ENCODE assay signal across 1 cellular context in the genomic region with DNA sequence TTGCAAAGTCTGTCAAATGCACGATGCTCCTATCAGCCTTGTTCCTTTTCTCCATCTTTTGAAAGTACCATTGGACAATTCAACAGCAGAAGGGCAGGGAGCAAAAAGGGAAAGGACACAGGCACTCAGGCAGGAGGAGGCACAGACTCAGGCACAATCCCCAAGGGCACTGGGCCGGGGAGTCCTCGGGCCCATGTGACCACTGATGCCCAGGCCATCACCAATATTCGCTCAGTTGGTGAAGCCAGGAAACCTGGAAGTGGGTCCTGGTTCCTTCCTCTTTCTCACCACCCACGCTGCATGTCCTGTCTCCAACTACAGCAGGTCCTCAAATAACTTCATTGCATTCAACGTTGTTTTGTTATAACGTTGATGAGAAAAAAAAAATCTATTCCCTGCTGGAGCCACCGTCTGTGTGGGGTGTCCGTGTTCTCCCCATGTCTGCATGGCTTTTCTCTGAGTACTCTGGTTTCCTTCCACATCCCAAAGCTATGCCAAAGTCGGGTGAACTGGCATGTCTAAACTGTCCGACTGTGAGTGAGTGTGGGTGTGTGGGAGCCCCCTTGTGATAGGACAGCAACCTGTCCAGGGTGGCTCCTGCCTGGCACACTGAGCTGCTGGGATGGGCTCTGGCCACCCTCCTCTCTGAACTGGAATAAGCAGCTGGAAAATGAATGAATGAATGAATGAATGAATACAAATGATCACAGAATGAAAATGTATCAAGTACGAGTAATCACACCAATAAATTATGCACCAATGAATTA.
TF ChIP-seq lines count a peak whose summit lies in the region.

No MANE protein-coding gene starts in this region.

TF ChIP-seq in HepG2, 621 proteins besides CTCF, POLR2A, EP300 and RAD21:
- no peak for TF ChIP-seq XRCC5 (optimal IDR thresholded peaks at IDR 0.05; ENCODE audit: low read length)
- TF ChIP-seq IRF1 (CRISPR knock-in tag; IDR thresholded peaks at IDR 0.05; ENCODE audit: low read depth) = no peak
- TF ChIP-seq AKAP8 (CRISPR knock-in tag; IDR thresholded peaks at IDR 0.05) = no peak
- no peak for TF ChIP-seq ZNF598 (CRISPR knock-in tag; IDR thresholded peaks at IDR 0.05; ENCODE audit: borderline replicate concordance)
- no peak for TF ChIP-seq NKX3-1 (CRISPR knock-in tag; IDR thresholded peaks at IDR 0.05)
- no peak for TF ChIP-seq ZSCAN31 (CRISPR knock-in tag; IDR thresholded peaks at IDR 0.05; ENCODE audit: low read depth)
- TF ChIP-seq SP2 (CRISPR knock-in tag; IDR thresholded peaks at IDR 0.05) = no peak
- TF ChIP-seq NCOR1 (IDR thresholded peaks at IDR 0.05; ENCODE audit: borderline replicate concordance, low read length) = no peak
- no peak for TF ChIP-seq MTF1 (CRISPR knock-in tag; IDR thresholded peaks at IDR 0.05)
- no peak for TF ChIP-seq ZNF768 (CRISPR knock-in tag; IDR thresholded peaks at IDR 0.05)
- no peak for TF ChIP-seq CSRNP2 (CRISPR knock-in tag; conservative IDR thresholded peaks at IDR 0.05; ENCODE audit: low read depth)
- no peak for TF ChIP-seq KDM5A (IDR thresholded peaks at IDR 0.05; ENCODE audit: borderline replicate concordance, low read length)
- TF ChIP-seq ZNF816 (CRISPR knock-in tag; IDR thresholded peaks at IDR 0.05; ENCODE audit: borderline replicate concordance) = no peak
- no peak for TF ChIP-seq ZNF616 (CRISPR knock-in tag; IDR thresholded peaks at IDR 0.05; ENCODE audit: low read depth)
- TF ChIP-seq SAP130 (CRISPR knock-in tag; IDR thresholded peaks at IDR 0.05; ENCODE audit: low read depth) = no peak
- TF ChIP-seq ZNF33A (CRISPR knock-in tag; IDR thresholded peaks at IDR 0.05; ENCODE audit: borderline replicate concordance) = no peak
- no peak for TF ChIP-seq HMG20B (CRISPR knock-in tag; conservative IDR thresholded peaks at IDR 0.05)
